ENCODE assay signal across 8 cellular contexts in genomic region chr17:73643012-73643845, GRCh38. TPM values are rescaled to one million over a fixed set of nuclear protein-coding genes. Genes with fewer than 3 reads are reported as not detected.
DNase-seq lines count a peak whose midpoint lies in the region; ATAC-seq and TF ChIP-seq lines count a peak whose summit lies in the region.

No MANE protein-coding gene starts in this region.

- H3K9me3 ChIP-seq in heart right ventricle: no peaks in the 10 kb centered on the region
- no peaks in the 10 kb centered on the region for H3K9me3 ChIP-seq in prostate gland

- peaks cover 100% of the 10 kb centered on the region for H3K27me3 Mint-ChIP-seq in Calu3 (ENCODE audit: unreplicated experiment)

- WGBS in heart right ventricle, 2 donors: 1% methylated on average over 65 to 67 of the region's 67 CpGs
- WGBS in prostate gland: under 1% methylated on average over 30 of the region's 67 CpGs

- TF ChIP-seq CTCF in Calu3 (IDR thresholded peaks at IDR 0.05; ENCODE audit: unreplicated experiment) (no peak), heart right ventricle (IDR thresholded peaks at IDR 0.05) (peak in 5 of 9 donors; percentile 19 to 47 (median 40)), prostate gland (IDR thresholded peaks at IDR 0.05) (peak in 2 of 4 experiments; percentile 32 to 33)

- H3K9me3 Mint-ChIP-seq in Calu3 (ENCODE audit: low read depth, unreplicated experiment): no peaks in the 10 kb centered on the region

- peak; percentile 43 for DNase-seq in Calu3
- peak; percentile 36 for DNase-seq in NCI-H1694 treated with DMSO at 0.1 percent for 48 hours (lab: John Stamatoyannopoulos, UW)
- peak; percentile 52 to 58 for DNase-seq in activated T-cell treated with anti-CD3 and anti-CD28 coated beads, Interleukin-2, amount 50 U/mL, for 48 hours
- DNase-seq in heart right ventricle: peak in 1 of 2 donors; percentile 34
- DNase-seq in prostate gland (ENCODE audit: low spot score): peak; percentile 26
- no peak for DNase-seq in putamen (ENCODE audit: low spot score)

- H3K4me3 ChIP-seq in heart right ventricle (peak overlapping the region; percentile 9 to 66 (median 55)), prostate gland (peak overlapping the region; percentile 50 to 57)

- H3K27ac Mint-ChIP-seq in Calu3 (ENCODE audit: unreplicated experiment): no peak overlapping the region

- H3K4me1 Mint-ChIP-seq in Calu3 (ENCODE audit: low read depth, unreplicated experiment): no peaks in the 10 kb centered on the region

- peak overlapping the region in 2 of 10 donors; percentile 19 to 60 for H3K27ac ChIP-seq in heart right ventricle
- H3K27ac ChIP-seq in prostate gland: peak overlapping the region; percentile 82 to 84

- no peaks in the 10 kb centered on the region for H3K36me3 ChIP-seq in heart right ventricle
- H3K36me3 ChIP-seq in prostate gland: no peaks in the 10 kb centered on the region

- peaks cover 0 to 79% (median 61%) of the 10 kb centered on the region in 7 donors for H3K27me3 ChIP-seq in heart right ventricle
- no peaks in the 10 kb centered on the region for H3K27me3 ChIP-seq in prostate gland (replicated peaks; ENCODE audit: insufficient read depth)

- no peak for TF ChIP-seq POLR2A in prostate gland (IDR thresholded peaks at IDR 0.05)

- intact Hi-C loops in Calu3 (cut with micrococcal nuclease; ENCODE audit: unreplicated experiment): loop anchor here (5.0 kb wide), 1 partner anchor 354 kb away; no protein-coding TSS in a partner anchor
- intact Hi-C loops in heart right ventricle (cut with DNase I): loop anchor here in 6 of 10 donors (5.0 to 10.0 kb wide), 4 partner anchors 211 to 532 kb away; no protein-coding TSS in a partner anchor
- intact Hi-C loops in prostate gland (cut with DNase I): no loop called here

- ATAC-seq in heart right ventricle (peak; percentile 16 to 72 (median 52)), GM18511 (IDR thresholded peaks at IDR 0.05; ENCODE audit: unreplicated experiment) (no peak), HG02623 (IDR thresholded peaks at IDR 0.05; ENCODE audit: unreplicated experiment) (no peak)

- H3K4me1 ChIP-seq in heart right ventricle: peaks cover 0 to 31% (median 20%) of the 10 kb centered on the region in 9 donors
- H3K4me1 ChIP-seq in prostate gland (replicated peaks): peaks cover 12% of the 10 kb centered on the region

- BruUV-seq in Calu3 (replicated peaks; lab: Mats Ljungman, UMichigan): no TSS peak

- H3K4me3 Mint-ChIP-seq in Calu3 (ENCODE audit: low read depth, unreplicated experiment): peak overlapping the region; percentile 36

- H3K36me3 Mint-ChIP-seq in Calu3 (ENCODE audit: insufficient read depth, unreplicated experiment): peaks cover 2% of the 10 kb centered on the region

- CTCF ChIA-PET in Calu3 (lab: Charles Lee): no interaction called here

RNA-seq across cellular contexts. Expression of gene SDK2, which starts 1.0 kb away (rescaled TPM):
- total RNA-seq in Calu3 (2022): 0.07 TPM in 1 of 2 replicates, not detected in the other
- 1 to 10 TPM; 1.0 to 4.2 (median 2.3) TPM for total RNA-seq in heart right ventricle
- polyA plus RNA-seq in heart right ventricle: 1 to 10 TPM in 1 of 2 donors, under 1 TPM in 1; 0.44 to 1.1 TPM
- 10 to 100 TPM; 16.5 to 26.3 TPM for total RNA-seq in prostate gland

Comparison
In these comparisons a context has a peak if more than half of its experiments do, and no peak if none do; other contexts are left out.
1. ATAC-seq: peak in heart right ventricle (8 of 8); none in GM18511 (single experiment) and HG02623 (single experiment).